In genomic region chr9:136305822-136306690, GRCh38 we compare ENCODE assay signal across 1 cellular context.
TF ChIP-seq lines count a peak whose summit lies in the region.

No MANE protein-coding gene starts in this region.

TF ChIP-seq in IMR-90, 13 proteins besides CTCF, POLR2A, EP300 and RAD21:
- TF ChIP-seq BHLHE40 (IDR thresholded peaks at IDR 0.05; ENCODE audit: low read depth, low read length) (no peak), ELK1 (IDR thresholded peaks at IDR 0.05; ENCODE audit: borderline replicate concordance, low read depth, low read length) (no peak), RFX5 (IDR thresholded peaks at IDR 0.05; ENCODE audit: low read depth, low read length) (no peak), RCOR1 (IDR thresholded peaks at IDR 0.05; ENCODE audit: insufficient replicate concordance, low read length) (no peak), MAFK (IDR thresholded peaks at IDR 0.05; ENCODE audit: low read depth, low read length) (no peak), CHD1 (IDR thresholded peaks at IDR 0.05; ENCODE audit: low read depth, low read length) (no peak), SMC3 (IDR thresholded peaks at IDR 0.05; ENCODE audit: low read depth, low read length) (no peak)
